Comparison of ENCODE assay signal across 25 cellular contexts in the genomic region with DNA sequence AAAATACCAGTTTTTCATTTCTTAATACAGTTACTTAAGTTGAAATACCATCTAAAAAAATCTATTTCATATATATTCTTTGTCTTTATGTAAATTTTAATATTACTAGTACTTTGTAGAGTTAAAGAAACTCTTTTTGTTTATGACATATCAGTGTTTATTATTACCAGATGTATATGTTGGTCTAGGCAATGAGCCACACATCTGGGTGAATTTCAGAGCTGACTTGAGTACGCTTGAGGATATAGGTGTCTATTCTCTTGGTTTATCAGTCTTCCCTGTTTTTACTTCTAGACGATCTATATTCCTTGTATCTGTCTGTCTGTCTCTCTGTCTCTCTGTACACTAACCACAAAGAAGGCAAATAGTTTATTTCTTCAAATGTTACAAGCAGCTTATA. TPM values are rescaled to one million over a fixed set of nuclear protein-coding genes. Genes with fewer than 3 reads are reported as not detected.
A peak's percentile ranks its signal among the peaks of the same experiment; 100 is the strongest.
DNase-seq lines count a peak whose midpoint lies in the region; ATAC-seq, FAIRE-seq and TF ChIP-seq lines count a peak whose summit lies in the region.
"Had no signal": no experiment of that assay in that cellular context is flagged by ENCODE, and none has a peak within 500 bp of the region (broad histone marks: within the 10 kb centered on the region; RNA-seq: fewer than 3 reads in every experiment).

No MANE protein-coding gene starts in this region.

- no peak overlapping the region for H2BK120ac ChIP-seq in IMR-90 (ENCODE audit: low read depth, low read length)

- H3K79me2 ChIP-seq in GM12878 (ENCODE audit: control insufficient read depth, insufficient read depth, low read length), result peaks cover 43% of the 10 kb centered on the region

- no peaks in the 10 kb centered on the region for H3K9me3 Mint-ChIP-seq in activated T-helper 2 cell treated with anti-CD3 and anti-CD28 coated beads, Interferon-gamma antibody, Interleukin-2, Interleukin-4, amounts not matched to agents 10 μg/mL and 5 μg/mL and 100 μg/mL, durations not matched to agents 14 hours and 24 hours and 36 hours
- H3K9me3 Mint-ChIP-seq: CD8-positive, alpha-beta memory T cell; memory B cell; natural killer cell treated with Interleukin-12 subunit alpha and Interleukin-12 subunit beta and Interleukin-15 and Interleukin-18, amount 100 ng/mL, for 72 hours; stimulated activated naive CD8-positive, alpha-beta T cell treated with anti-CD3 and anti-CD28 coated beads, Interleukin-15, Interleukin-2, amounts not matched to agents 100 ng/mL and 50 ng/mL, for 24 hours had no signal

- no peak overlapping the region for H4K5ac ChIP-seq in IMR-90 (ENCODE audit: low read depth, low read length)

- no peak overlapping the region for H2BK5ac ChIP-seq in IMR-90 (ENCODE audit: low read depth, low read length, poor library complexity, severe bottlenecking)

- H3K4me2 ChIP-seq in IMR-90 (ENCODE audit: low read depth, low read length) (no peak overlapping the region), GM12878 (ENCODE audit: control insufficient read depth, insufficient read depth) (peak overlapping the region; percentile 93; the same call in 1 of the 2 replicates), skeletal muscle satellite cell (ENCODE audit: low read length) (peak overlapping the region; percentile 86)

- no peak overlapping the region for H4K8ac ChIP-seq in IMR-90 (ENCODE audit: low read depth in 2 of 2, low read length in 2 of 2)

- TF ChIP-seq CTCF in IMR-90 (conservative IDR thresholded peaks at IDR 0.05; ENCODE audit: low read depth, low read length), result no peak
- no peak for TF ChIP-seq CTCF in GM12878 (IDR thresholded peaks at IDR 0.05 in 2 of 3, conservative IDR thresholded peaks at IDR 0.05 in 1 of 3; ENCODE audit: control insufficient read depth in 2 of 3, extremely low read depth in 1 of 3, insufficient read depth in 1 of 3, low read depth in 3 of 3, low read length in 3 of 3)
- no peak for TF ChIP-seq CTCF in foreskin fibroblast (IDR thresholded peaks at IDR 0.05; ENCODE audit: low read depth, low read length)

- H2AK5ac ChIP-seq in IMR-90 (ENCODE audit: low read depth, low read length), result no peak overlapping the region

- POLR2A ChIA-PET in IMR-90 (lab: Charles Lee; ENCODE audit: unreplicated experiment), result no interaction called here
- POLR2A ChIA-PET in GM12878 (lab: Charles Lee), result interaction anchor here (0.9 to 1.0 kb wide), 2 partner anchors 10 to 71 kb away, joined by 3 read pairs; no protein-coding TSS in a partner anchor

- peaks cover 7% of the 10 kb centered on the region for H3K36me3 Mint-ChIP-seq in activated T-helper 2 cell treated with anti-CD3 and anti-CD28 coated beads, Interferon-gamma antibody, Interleukin-2, Interleukin-4, amounts not matched to agents 10 μg/mL and 5 μg/mL and 100 μg/mL, durations not matched to agents 14 hours and 24 hours and 36 hours (ENCODE audit: low read depth)
- H3K36me3 Mint-ChIP-seq: natural killer cell treated with Interleukin-12 subunit alpha and Interleukin-12 subunit beta and Interleukin-15 and Interleukin-18, amount 100 ng/mL, for 72 hours had no signal

- H3K36me3 ChIP-seq in IMR-90 (ENCODE audit: control insufficient read depth, insufficient read depth, low read length), result no peaks in the 10 kb centered on the region; the same call in 1 of the 2 replicates
- no peaks in the 10 kb centered on the region for H3K36me3 ChIP-seq in GM12878 (ENCODE audit: control insufficient read depth in 2 of 2, insufficient read depth in 2 of 2, low read length in 1 of 2)
- H3K36me3 ChIP-seq in skeletal muscle satellite cell (ENCODE audit: insufficient read depth, low read length), result no peaks in the 10 kb centered on the region
- H3K36me3 ChIP-seq: prostate gland, spleen, transverse colon had no signal

- no peak overlapping the region for H2BK20ac ChIP-seq in IMR-90 (ENCODE audit: low read depth, low read length)

- H3K4me3 ChIP-seq in IMR-90 (ENCODE audit: insufficient read depth, low read depth, low read length) (no peak overlapping the region), GM12878 (no peak overlapping the region), foreskin fibroblast (ENCODE audit: low read depth in 1 of 2, low read length in 2 of 2) (peak overlapping the region in 1 of 2 donors; percentile 10), skeletal muscle satellite cell (ENCODE audit: low read length) (no peak overlapping the region)
- H3K4me3 ChIP-seq: prostate gland, transverse colon had no signal

- H3K27me3 ChIP-seq in IMR-90 (ENCODE audit: control insufficient read depth, insufficient read depth, low read length) (no peaks in the 10 kb centered on the region), GM12878 (replicated peaks in 1 of 2; ENCODE audit: control insufficient read depth in 2 of 2, insufficient read depth in 2 of 2, low read length in 1 of 2) (no peaks in the 10 kb centered on the region), skeletal muscle satellite cell (ENCODE audit: control insufficient read depth, insufficient read depth, low read length) (no peaks in the 10 kb centered on the region)
- H3K27me3 ChIP-seq: spleen, transverse colon had no signal

- H3K27me3 Mint-ChIP-seq in activated T-helper 2 cell treated with anti-CD3 and anti-CD28 coated beads, Interferon-gamma antibody, Interleukin-2, Interleukin-4, amounts not matched to agents 10 μg/mL and 5 μg/mL and 100 μg/mL, durations not matched to agents 14 hours and 24 hours and 36 hours (ENCODE audit: low read depth), result peaks cover 17% of the 10 kb centered on the region
- H3K27me3 Mint-ChIP-seq: memory B cell had no signal

- H4K20me1 ChIP-seq in IMR-90 (ENCODE audit: insufficient read depth, low read length) (peaks cover 67% of the 10 kb centered on the region), GM12878 (ENCODE audit: control insufficient read depth, insufficient read depth) (no peaks in the 10 kb centered on the region)

- peaks cover 24% of the 10 kb centered on the region for H3K4me1 Mint-ChIP-seq in activated T-helper 2 cell treated with anti-CD3 and anti-CD28 coated beads, Interferon-gamma antibody, Interleukin-2, Interleukin-4, amounts not matched to agents 10 μg/mL and 5 μg/mL and 100 μg/mL, durations not matched to agents 14 hours and 24 hours and 36 hours (ENCODE audit: low read depth)

- SMC1A ChIA-PET in GM12878 (lab: Charles Lee; ENCODE audit: uncharacterized antibody, unreplicated experiment), result interaction anchor here (1.0 to 4.1 kb wide), 8 partner anchors 11 to 54 kb away, joined by 3 to 29 read pairs (median 8); no protein-coding TSS in a partner anchor

- CTCF ChIA-PET in IMR-90 (lab: Yijun Ruan, JAX) (no interaction called here), GM12878 (lab: Yijun Ruan, JAX) (interaction anchor here (1.0 to 4.5 kb wide), 7 partner anchors 12 to 72 kb away, joined by 3 to 26 read pairs (median 4); no protein-coding TSS in a partner anchor)

- BruUV-seq in IMR-90 (replicated peaks; lab: Mats Ljungman, UMichigan), result no TSS peak
- BruUV-seq in GM12878 (replicated peaks; lab: Mats Ljungman, UMichigan), result no TSS peak

- H3K14ac ChIP-seq in IMR-90 (replicated peaks; ENCODE audit: low read depth, low read length), result no peak overlapping the region

- FAIRE-seq in GM12878 (lab: Jason Lieb, UNC), result no peak
- FAIRE-seq: bronchial epithelial cell, endothelial cell of umbilical vein, H54, TTC549 had no signal

- no peak overlapping the region for H3K4me3 Mint-ChIP-seq in activated T-helper 2 cell treated with anti-CD3 and anti-CD28 coated beads, Interferon-gamma antibody, Interleukin-2, Interleukin-4, amounts not matched to agents 10 μg/mL and 5 μg/mL and 100 μg/mL, durations not matched to agents 14 hours and 24 hours and 36 hours (ENCODE audit: low read depth)
- H3K4me3 Mint-ChIP-seq: memory B cell; stimulated activated naive CD8-positive, alpha-beta T cell treated with anti-CD3 and anti-CD28 coated beads, Interleukin-15, Interleukin-2, amounts not matched to agents 100 ng/mL and 50 ng/mL, for 24 hours had no signal

- peaks cover 4 to 42% of the 10 kb centered on the region in 2 experiments; a peak in 3 of 4 replicates for H3K79me1 ChIP-seq in IMR-90 (ENCODE audit: low read depth in 1 of 2, low read length in 2 of 2)

- no CpG with 5 or more reads among the region's 2 CpGs for WGBS in IMR-90 (ENCODE audit: extremely low coverage in 2 of 2, insufficient read length in 1 of 2), 2 experiments
- WGBS in GM12878 (ENCODE audit: insufficient coverage, insufficient replicate concordance, low lambda C conversion rate, missing lambda C conversion rate), result 68% methylated on average over 2 of the region's 2 CpGs

- H3K56ac ChIP-seq in IMR-90 (ENCODE audit: extremely low read depth, insufficient read depth, low read length), result no peak overlapping the region

- H3K9me3 ChIP-seq in IMR-90 (ENCODE audit: control insufficient read depth, insufficient read depth, low read length) (no peaks in the 10 kb centered on the region), GM12878 (replicated peaks; ENCODE audit: control insufficient read depth, insufficient read depth, low read length) (no peaks in the 10 kb centered on the region), skeletal muscle satellite cell (replicated peaks; ENCODE audit: low read length) (no peaks in the 10 kb centered on the region)
- H3K9me3 ChIP-seq: prostate gland, spleen, transverse colon had no signal

- H3K9me1 ChIP-seq in IMR-90 (ENCODE audit: insufficient read depth, low read length), result peaks cover 8% of the 10 kb centered on the region

- dilution Hi-C loops in IMR-90 (cut with HindIII; ENCODE audit: low sequenced_read_pairs, unreplicated experiment), result no loop called here

- no peak for TF ChIP-seq POLR2A in IMR-90 (IDR thresholded peaks at IDR 0.05; ENCODE audit: low read depth, low read length)
- no peak for TF ChIP-seq POLR2A in GM12878 (IDR thresholded peaks at IDR 0.05; ENCODE audit: low read depth, low read length)

- H3K9ac ChIP-seq in IMR-90 (ENCODE audit: low read depth, low read length) (no peak overlapping the region), GM12878 (ENCODE audit: control insufficient read depth, insufficient read depth, low read length) (no peak overlapping the region), skeletal muscle satellite cell (ENCODE audit: low read depth, low read length) (peak overlapping the region; percentile 95)

- H3K4me1 ChIP-seq in IMR-90 (ENCODE audit: control insufficient read depth, insufficient read depth, low read length) (peaks cover 5% of the 10 kb centered on the region), GM12878 (ENCODE audit: control insufficient read depth, insufficient read depth, low read length) (peaks cover 3% of the 10 kb centered on the region), skeletal muscle satellite cell (ENCODE audit: control insufficient read depth, insufficient read depth, low read length) (peaks cover 21% of the 10 kb centered on the region)

- H4K91ac ChIP-seq in IMR-90 (ENCODE audit: insufficient read depth, low read depth, low read length), result no peak overlapping the region

- no peak overlapping the region for H3K27ac ChIP-seq in IMR-90 (ENCODE audit: insufficient read depth, low read length)
- no peak overlapping the region for H3K27ac ChIP-seq in GM12878 (ENCODE audit: control insufficient read depth, insufficient read depth)
- H3K27ac ChIP-seq: prostate gland, spleen had no signal

- H2BK15ac ChIP-seq in IMR-90 (ENCODE audit: low read depth, low read length), result no peak overlapping the region

- peak; percentile 39 for DNase-seq in IMR-90
- no peak for DNase-seq in GM12878 (ENCODE audit: low read depth, low spot score)
- peak; percentile 33 to 75 for DNase-seq in foreskin fibroblast
- DNase-seq in activated T-helper 2 cell treated with anti-CD3 and anti-CD28 coated beads, Interferon-gamma antibody, Interleukin-2, Interleukin-4, amounts not matched to agents 10 μg/mL and 5 μg/mL and 100 μg/mL, durations not matched to agents 14 hours and 24 hours and 36 hours (ENCODE audit: low spot score), result no peak
- no peak for DNase-seq in NK-92 treated with Interleukin-12 subunit alpha and Interleukin-12 subunit beta, amount 100 ng/mL, for 24 hours (lab: John Stamatoyannopoulos, UW)
- DNase-seq in DMS153 treated with DMSO at 0.1 percent for 48 hours (lab: John Stamatoyannopoulos, UW; ENCODE audit: unreplicated experiment), result no peak
- DNase-seq in activated CD8-positive, alpha-beta memory T cell treated with anti-CD3 and anti-CD28 coated beads, Interleukin-2, amount 50 U/mL, for 48 hours, result no peak
- DNase-seq: CD8-positive, alpha-beta memory T cell; DND-41; NCI-H1092 treated with DMSO at 0.1 percent for 48 hours; NCI-H2081; NCI-H510A; spleen; stimulated activated CD4-positive, alpha-beta T cell treated with anti-CD3 and anti-CD28 coated beads, Interleukin-4, amount 100 ng/mL, for 24 hours; transverse colon had no signal

- H3K18ac ChIP-seq in IMR-90 (ENCODE audit: low read depth, low read length), result no peak overlapping the region

- RAD21 ChIA-PET in GM12878 (lab: Charles Lee; ENCODE audit: unreplicated experiment), result interaction anchor here (3.3 kb wide), 1 partner anchor 12 kb away, joined by 13 read pairs; no protein-coding TSS in a partner anchor

- no peak for TF ChIP-seq EP300 in GM12878 (IDR thresholded peaks at IDR 0.05; ENCODE audit: borderline replicate concordance in 1 of 2, control insufficient read depth in 1 of 2, low read depth in 2 of 2, low read length in 2 of 2)

- no peak overlapping the region for H3K27ac Mint-ChIP-seq in activated T-helper 2 cell treated with anti-CD3 and anti-CD28 coated beads, Interferon-gamma antibody, Interleukin-2, Interleukin-4, amounts not matched to agents 10 μg/mL and 5 μg/mL and 100 μg/mL, durations not matched to agents 14 hours and 24 hours and 36 hours
- H3K27ac Mint-ChIP-seq: memory B cell; natural killer cell treated with Interleukin-12 subunit alpha and Interleukin-12 subunit beta and Interleukin-15 and Interleukin-18, amount 100 ng/mL, for 72 hours; stimulated activated naive CD8-positive, alpha-beta T cell treated with anti-CD3 and anti-CD28 coated beads, Interleukin-15, Interleukin-2, amounts not matched to agents 100 ng/mL and 50 ng/mL, for 24 hours had no signal

- intact Hi-C loops in IMR-90 (cut with micrococcal nuclease), result no loop called here
- intact Hi-C loops in GM12878 (cut with micrococcal nuclease; ENCODE audit: unreplicated experiment), result no loop called here
- intact Hi-C loops in activated T-helper 2 cell treated with anti-CD3 and anti-CD28 coated beads, Interferon-gamma antibody, Interleukin-2, Interleukin-4, amounts not matched to agents 10 μg/mL and 5 μg/mL and 100 μg/mL, durations not matched to agents 14 hours and 24 hours and 36 hours (cut with micrococcal nuclease), result no loop called here

- no peak overlapping the region for H2AK9ac ChIP-seq in IMR-90 (replicated peaks; ENCODE audit: low read depth, low read length, poor library complexity)

- no peak overlapping the region for H3K23ac ChIP-seq in IMR-90 (ENCODE audit: low read depth, low read length)

- TF ChIP-seq RAD21 in IMR-90 (IDR thresholded peaks at IDR 0.05; ENCODE audit: low read length) (no peak), GM12878 (IDR thresholded peaks at IDR 0.05; ENCODE audit: insufficient read depth, low read depth, low read length) (no peak)

- no peak overlapping the region for H2AFZ ChIP-seq in IMR-90 (replicated peaks; ENCODE audit: low read length, poor library complexity)
- no peak overlapping the region for H2AFZ ChIP-seq in GM12878 (ENCODE audit: control insufficient read depth, low read depth, low read length)

- ATAC-seq in IMR-90 (ENCODE audit: low read depth) (no peak), GM12878 (no peak)
- ATAC-seq: natural killer cell treated with Interleukin-12 subunit alpha and Interleukin-12 subunit beta and Interleukin-15 and Interleukin-18, amount 100 ng/mL, for 72 hours had no signal

- in situ Hi-C loops in IMR-90 (cut with MboI; ENCODE audit: low sequenced_read_pairs) (no loop called here), GM12878 (cut with MboI) (no loop called here)

- no peak overlapping the region for H3K4ac ChIP-seq in IMR-90 (ENCODE audit: low read depth, low read length)

RNA-seq across cellular contexts. Expression of a gene that starts 2.9 kb away (rescaled TPM):
- 73.3 and 101 TPM in 2 replicates for total RNA-seq in IMR-90 (2012; rRNA removed)
- polyA plus RNA-seq in IMR-90 (2012; rRNA removed), result 25.7 and 37.4 TPM in 2 replicates
- 5.3 and 8.1 TPM in 2 replicates for polyA plus RNA-seq in IMR-90 (2012; cell fraction: cytosol; rRNA removed)
- 3.2 and 35.1 TPM in 2 replicates for polyA plus RNA-seq in IMR-90 (2012; cell fraction: nucleus; rRNA removed; ENCODE audit: low replicate concordance)
- 145 and 164 TPM in 2 replicates for total RNA-seq in GM12878 (2013; cell fraction: nucleolus; rRNA removed)
- total RNA-seq in GM12878 (2014; rRNA removed), result 8.0 and 10.4 TPM in 2 replicates
- 11.1 and 11.4 TPM in 2 replicates for total RNA-seq in GM12878 (2014; rRNA removed; fragmentation: Illumina TruSeq; extraction: Trizol)
- total RNA-seq in GM12878 (2021), result 14.8 and 15.4 TPM in 2 replicates
- polyA plus RNA-seq in GM12878 (2011; ENCODE audit: low read depth), result 5.4 TPM
- polyA plus RNA-seq in GM12878 (2011; rRNA removed), result 40.6 and 56.1 TPM in 2 replicates
- 16.7 and 22.3 TPM in 2 replicates for polyA plus RNA-seq in GM12878 (2011; cell fraction: cytosol; rRNA removed)
- 19.8 and 23.5 TPM in 2 replicates for polyA plus RNA-seq in GM12878 (2011; cell fraction: nucleus; rRNA removed)
- 5.0 and 5.7 TPM in 2 replicates for polyA plus RNA-seq in GM12878 (2012)
- 9.2 and 11.1 TPM in 2 replicates for polyA plus RNA-seq in GM12878 (2014; fragmentation: Illumina TruSeq; extraction: Trizol)
- 1 to 10 TPM; 3.6 to 7.1 TPM for polyA plus RNA-seq in GM12878 (2014; fragmentation: Nextera tagmentation; extraction: Ambion mirVana)
- 12.4 and 12.5 TPM in 2 replicates for polyA plus RNA-seq in GM12878 (2014; rRNA removed)
- 10 to 100 TPM; 14.2 to 16.0 TPM for polyA plus RNA-seq in GM12878 (2016; fragmentation: Nextera tagmentation; extraction: Ambion mirVana)
- 45.7 and 59.2 TPM in 2 replicates for polyA minus RNA-seq in GM12878 (2011; rRNA and poly(A)+ RNA removed)
- 11.4 and 22.4 TPM in 2 replicates for polyA minus RNA-seq in GM12878 (2011; cell fraction: cytosol; rRNA and poly(A)+ RNA removed)
- polyA minus RNA-seq in GM12878 (2011; cell fraction: nucleus; rRNA and poly(A)+ RNA removed), result 21.9 and 33.2 TPM in 2 replicates
- total RNA-seq in skeletal muscle satellite cell (2012; rRNA removed), result 44.1 and 49.1 TPM in 2 replicates
- 19.7 and 21.7 TPM in 2 replicates for total RNA-seq in activated T-helper 2 cell treated with anti-CD3 and anti-CD28 coated beads, Interferon-gamma antibody, Interleukin-2, Interleukin-4, amounts not matched to agents 10 μg/mL and 5 μg/mL and 100 μg/mL, durations not matched to agents 14 hours and 24 hours and 36 hours

RNA-seq across cellular contexts. Expression of a gene that starts 57.4 kb away (rescaled TPM):
- not detected in 2 replicates for total RNA-seq in IMR-90 (2012; rRNA removed)
- not detected in 2 replicates for polyA plus RNA-seq in IMR-90 (2012; rRNA removed)
- 0.02 TPM in 1 of 2 replicates, not detected in the other for polyA plus RNA-seq in IMR-90 (2012; cell fraction: cytosol; rRNA removed)
- not detected in 2 replicates for polyA plus RNA-seq in IMR-90 (2012; cell fraction: nucleus; rRNA removed; ENCODE audit: low replicate concordance)
- total RNA-seq in GM12878 (2013; cell fraction: nucleolus; rRNA removed), result not detected in 2 replicates
- not detected in 2 replicates for total RNA-seq in GM12878 (2014; rRNA removed)
- not detected in 2 replicates for total RNA-seq in GM12878 (2014; rRNA removed; fragmentation: Illumina TruSeq; extraction: Trizol)
- not detected in 2 replicates for total RNA-seq in GM12878 (2021)
- polyA plus RNA-seq in GM12878 (2011; ENCODE audit: low read depth), result not detected
- polyA plus RNA-seq in GM12878 (2011; rRNA removed), result not detected in 2 replicates
- not detected in 2 replicates for polyA plus RNA-seq in GM12878 (2011; cell fraction: cytosol; rRNA removed)
- not detected in 2 replicates for polyA plus RNA-seq in GM12878 (2011; cell fraction: nucleus; rRNA removed)
- not detected in 2 replicates for polyA plus RNA-seq in GM12878 (2012)
- not detected in 2 replicates for polyA plus RNA-seq in GM12878 (2014; fragmentation: Illumina TruSeq; extraction: Trizol)
- polyA plus RNA-seq in GM12878 (2014; fragmentation: Nextera tagmentation; extraction: Ambion mirVana), result not detected
- polyA plus RNA-seq in GM12878 (2014; rRNA removed), result not detected in 2 replicates
- polyA plus RNA-seq in GM12878 (2016; fragmentation: Nextera tagmentation; extraction: Ambion mirVana), result not detected
- not detected in 2 replicates for polyA minus RNA-seq in GM12878 (2011; rRNA and poly(A)+ RNA removed)
- not detected in 2 replicates for polyA minus RNA-seq in GM12878 (2011; cell fraction: cytosol; rRNA and poly(A)+ RNA removed)
- polyA minus RNA-seq in GM12878 (2011; cell fraction: nucleus; rRNA and poly(A)+ RNA removed), result not detected in 2 replicates
- not detected in 2 replicates for total RNA-seq in skeletal muscle satellite cell (2012; rRNA removed)
- total RNA-seq in activated T-helper 2 cell treated with anti-CD3 and anti-CD28 coated beads, Interferon-gamma antibody, Interleukin-2, Interleukin-4, amounts not matched to agents 10 μg/mL and 5 μg/mL and 100 μg/mL, durations not matched to agents 14 hours and 24 hours and 36 hours, result not detected in 2 replicates
- total RNA-seq: bronchial epithelial cell; CD8-positive, alpha-beta memory T cell; endothelial cell of umbilical vein; HT-29; natural killer cell treated with Interleukin-12 subunit alpha and Interleukin-12 subunit beta and Interleukin-15 and Interleukin-18, amount 100 ng/mL, for 72 hours had no signal
- polyA plus RNA-seq: CD8-positive, alpha-beta memory T cell; endothelial cell of umbilical vein; spleen had no signal

Comparison
In these comparisons a context has a peak if more than half of its experiments do, and no peak if none do; other contexts are left out.
1. DNase-seq: peak in IMR-90 (single experiment) and foreskin fibroblast (2 of 2); none in GM12878 (single experiment), activated T-helper 2 cell treated with anti-CD3 and anti-CD28 coated beads, Interferon-gamma antibody, Interleukin-2, Interleukin-4, amounts not matched to agents 10 μg/mL and 5 μg/mL and 100 μg/mL, durations not matched to agents 14 hours and 24 hours and 36 hours (single experiment), NK-92 treated with Interleukin-12 subunit alpha and Interleukin-12 subunit beta, amount 100 ng/mL, for 24 hours (single experiment), DMS153 treated with DMSO at 0.1 percent for 48 hours (single experiment) and activated CD8-positive, alpha-beta memory T cell treated with anti-CD3 and anti-CD28 coated beads, Interleukin-2, amount 50 U/mL, for 48 hours (single experiment).